8 cellular contexts compared by ENCODE assay signal in genomic region chr2:52765735-52766134, GRCh38.
"Had no signal": no experiment of that assay in that cellular context is flagged by ENCODE, and none has a peak within 500 bp of the region (broad histone marks: within the 10 kb centered on the region; RNA-seq: fewer than 3 reads in every experiment).

No MANE protein-coding gene starts in this region.

- H3K4me1 Mint-ChIP-seq: GM23338 had no signal

- ATAC-seq: GM23338, HCT116 had no signal

- DNase-seq: GM23248, GOT3, H7, HCEC 1CT, HFFc6 had no signal

- H3K4me2 ChIP-seq: GM23338 had no signal

- H3K9me3 ChIP-seq: HAP-1 had no signal

- H2AFZ ChIP-seq: GM23248, GM23338 had no signal

- H3K27ac Mint-ChIP-seq: GM23338, HFFc6 had no signal

- H3K9ac ChIP-seq: GM23248 had no signal

- H3K4me3 Mint-ChIP-seq: GM23338, HFFc6 had no signal

- H3K4me1 ChIP-seq: HAP-1 had no signal

- H3K4me3 ChIP-seq: GM23248, GM23338, HAP-1 had no signal

- H3K27ac ChIP-seq: GM23248 had no signal

- H3K36me3 ChIP-seq: HAP-1 had no signal
